Comparison of ENCODE assay signal across 8 cellular contexts in genomic region chr1:109213824-109214693, GRCh38. TPM values are rescaled to one million over a fixed set of nuclear protein-coding genes. Genes with fewer than 3 reads are reported as not detected.
DNase-seq lines count a peak whose midpoint lies in the region; ATAC-seq and TF ChIP-seq lines count a peak whose summit lies in the region.

Gene SARS1 (plus strand): TSS chr1:109213918. CDS start chr1:109213993, 75 bp downstream.

- intact Hi-C loops in PC-3 (cut with micrococcal nuclease) = no loop called here

- ATAC-seq in GM21515 (IDR thresholded peaks at IDR 0.05; ENCODE audit: unreplicated experiment) (peak; percentile 83), PC-3 (peak; percentile 88)

- POLR2A ChIA-PET in PC-3 (lab: Charles Lee; ENCODE audit: unreplicated experiment) = no interaction called here

- TF ChIP-seq POLR2A in erythroblast (IDR thresholded peaks at IDR 0.05; ENCODE audit: low read length) = peak; percentile 94

- H3K27ac ChIP-seq in PC-3 (ENCODE audit: low read length) = peak within 1 kb of the TSS; percentile 48

- H2AFZ ChIP-seq in PC-3 (ENCODE audit: low read length) = peak within 1 kb of the TSS; percentile 94

- DNase-seq in DMS 273 treated with DMSO at 0.1 percent for 48 hours (lab: John Stamatoyannopoulos, UW) (peak; percentile 47), HuH-7 (ENCODE audit: low spot score) (peak; percentile 87), PC-3 (peak; percentile 86), erythroblast (lab: John Stamatoyannopoulos, UW) (peak; percentile 89 to 93)
- peak; percentile 90 for DNase-seq in activated T-cell treated with anti-CD3 and anti-CD28 coated beads, Interleukin-2, amount 50 U/mL, for 1 hour
- DNase-seq in stimulated activated CD8-positive, alpha-beta memory T cell treated with anti-CD3 and anti-CD28 coated beads, Interleukin-7, amount 100 ng/mL, for 1 hour (ENCODE audit: low read depth in 2 of 2) = peak; percentile 77 to 78

- CTCF ChIA-PET in PC-3 (lab: Charles Lee) = no interaction called here

- H3K9ac ChIP-seq in PC-3 (ENCODE audit: low read length) = peak within 1 kb of the TSS; percentile 94
- peak within 1 kb of the TSS; percentile 81 for H3K9ac ChIP-seq in mucosa of stomach (ENCODE audit: low read length)

- H4K20me1 ChIP-seq in PC-3 (ENCODE audit: low read length) = peaks cover 23% of the 10 kb centered on the region; the same call in 1 of the 2 replicates

- TF ChIP-seq CTCF in PC-3 (conservative IDR thresholded peaks at IDR 0.05; ENCODE audit: low read depth, low read length) = no peak

- H3K9me3 ChIP-seq in PC-3 (ENCODE audit: low read length) = no peaks in the 10 kb centered on the region
- H3K9me3 ChIP-seq in mucosa of stomach (ENCODE audit: control insufficient read depth, low read length) = no peaks in the 10 kb centered on the region

- H3K79me2 ChIP-seq in PC-3 (ENCODE audit: low read length) = peaks cover 50% of the 10 kb centered on the region

- H3K4me3 ChIP-seq in PC-3 (ENCODE audit: low read length) = peak within 1 kb of the TSS; percentile 94
- peak within 1 kb of the TSS; percentile 77 for H3K4me3 ChIP-seq in mucosa of stomach (ENCODE audit: low read length)

- no peaks in the 10 kb centered on the region for H3K27me3 ChIP-seq in PC-3 (ENCODE audit: low read length)
- H3K27me3 ChIP-seq in mucosa of stomach (ENCODE audit: control insufficient read depth, insufficient read depth, low read length) = no peaks in the 10 kb centered on the region

- H3K4me1 ChIP-seq in PC-3 (ENCODE audit: insufficient read depth, low read length) (peaks cover 14% of the 10 kb centered on the region), mucosa of stomach (ENCODE audit: control insufficient read depth, insufficient read depth, low read length) (peaks cover 22% of the 10 kb centered on the region)

- H3K36me3 ChIP-seq in PC-3 (ENCODE audit: low read depth, low read length) (peaks cover 11% of the 10 kb centered on the region), mucosa of stomach (ENCODE audit: control insufficient read depth, insufficient read depth, low read length) (no peaks in the 10 kb centered on the region)

- peak within 1 kb of the TSS; percentile 88 for H3K4me2 ChIP-seq in PC-3 (ENCODE audit: low read length)

- BruUV-seq in PC-3 (replicated peaks; lab: Mats Ljungman, UMichigan) = TSS peak; percentile 99

- H3K9me2 ChIP-seq in PC-3 (replicated peaks; ENCODE audit: low read length) = no peaks in the 10 kb centered on the region

- H3F3A ChIP-seq in PC-3 (ENCODE audit: low read length, unreplicated experiment) = no peaks in the 10 kb centered on the region

RNA-seq across cellular contexts. Expression of gene SARS1, which starts in this region (rescaled TPM):
- total RNA-seq in PC-3 (2014; rRNA removed) = 146 and 158 TPM in 2 replicates

Comparison
In these comparisons a context has a peak if more than half of its experiments do, and no peak if none do; other contexts are left out.
1. Peak in every context shown above with its lines: DNase-seq, ATAC-seq, H3K4me3 ChIP-seq and H3K27ac ChIP-seq.